In the genomic region with DNA sequence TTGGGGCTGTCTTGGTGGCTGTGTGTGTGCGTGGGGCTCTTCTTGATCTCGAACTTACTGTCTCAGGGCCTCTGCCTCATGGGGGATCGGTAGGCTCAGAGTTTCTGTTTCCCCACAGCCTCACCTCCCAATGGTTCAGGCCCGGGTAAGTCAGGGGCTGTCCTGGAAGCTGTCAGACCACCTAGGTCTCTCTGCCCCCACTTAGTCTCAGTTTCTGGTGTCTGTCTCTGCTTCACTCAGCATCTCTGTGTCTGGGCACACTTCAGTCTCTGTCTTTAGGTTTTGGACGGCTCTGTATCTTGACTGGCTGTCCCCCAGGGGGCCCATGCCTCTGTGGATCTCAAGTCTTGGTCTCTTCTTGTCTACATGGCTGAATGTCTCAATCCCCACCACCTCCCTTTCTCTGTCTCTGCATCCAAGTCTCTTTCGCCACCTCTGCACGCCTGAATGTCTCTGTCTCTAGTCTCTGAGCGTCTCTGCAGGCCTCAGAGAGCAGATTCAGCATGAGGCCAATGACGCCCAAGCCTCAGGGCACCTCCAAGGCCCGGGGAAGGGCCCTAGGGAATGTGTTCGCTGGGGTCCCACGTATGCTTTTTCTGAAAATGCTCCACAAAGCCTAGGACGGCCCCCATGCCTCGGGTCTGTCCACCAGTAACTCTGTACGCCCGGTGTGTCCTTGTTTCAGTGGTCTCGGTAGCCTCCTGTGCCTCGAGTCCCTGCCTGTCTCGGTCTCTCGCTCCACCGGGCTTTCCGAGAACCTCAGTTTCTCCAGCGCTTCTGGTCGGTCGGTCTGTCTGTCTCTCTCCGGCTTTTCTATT, we compare ENCODE assay signal across 8 cellular contexts. TPM values are rescaled to one million over a fixed set of nuclear protein-coding genes. Genes with fewer than 3 reads are reported as not detected.
DNase-seq lines count a peak whose midpoint lies in the region; ATAC-seq, FAIRE-seq and TF ChIP-seq lines count a peak whose summit lies in the region.

No MANE protein-coding gene starts in this region.

- H3K4me3 Mint-ChIP-seq in activated naive CD8-positive, alpha-beta T cell, result peak overlapping the region; percentile 93
- peak overlapping the region; percentile 92 to 97 (median 94) for H3K4me3 Mint-ChIP-seq in immature natural killer cell
- peak overlapping the region; percentile 87 for H3K4me3 Mint-ChIP-seq in stimulated activated naive CD8-positive, alpha-beta T cell treated with anti-CD3 and anti-CD28 coated beads, Interleukin-15, amount 100 ng/mL, for 72 hours

- H3K4me1 Mint-ChIP-seq in activated naive CD8-positive, alpha-beta T cell (ENCODE audit: low read depth), result peaks cover 44% of the 10 kb centered on the region
- peaks cover 77% of the 10 kb centered on the region in 2 donors for H3K4me1 Mint-ChIP-seq in immature natural killer cell
- H3K4me1 Mint-ChIP-seq in stimulated activated naive CD8-positive, alpha-beta T cell treated with anti-CD3 and anti-CD28 coated beads, Interleukin-15, amount 100 ng/mL, for 72 hours, result peaks cover 66% of the 10 kb centered on the region

- no peak for FAIRE-seq in RCC 7860 (lab: Jason Lieb, UNC)

- peak overlapping the region; percentile 59 for H3K4me3 ChIP-seq in BE2C (ENCODE audit: low read depth, low read length)

- no peaks in the 10 kb centered on the region for H3K9me3 Mint-ChIP-seq in activated naive CD8-positive, alpha-beta T cell (ENCODE audit: low read depth)
- H3K9me3 Mint-ChIP-seq in immature natural killer cell, result no peaks in the 10 kb centered on the region
- no peaks in the 10 kb centered on the region for H3K9me3 Mint-ChIP-seq in stimulated activated naive CD8-positive, alpha-beta T cell treated with anti-CD3 and anti-CD28 coated beads, Interleukin-15, amount 100 ng/mL, for 72 hours

- peak; percentile 15 for ATAC-seq in HG03342 (IDR thresholded peaks at IDR 0.05; ENCODE audit: unreplicated experiment)
- ATAC-seq in stimulated activated naive CD8-positive, alpha-beta T cell treated with anti-CD3 and anti-CD28 coated beads, Interleukin-15, amount 100 ng/mL, for 72 hours, result peak; percentile 47
- no peak for ATAC-seq in HG02610 (IDR thresholded peaks at IDR 0.05; ENCODE audit: unreplicated experiment)

- no peak for TF ChIP-seq CTCF in BE2C (IDR thresholded peaks at IDR 0.05; ENCODE audit: low read depth, low read length)

- DNase-seq in BE2C (no peak), immature natural killer cell (peak in 1 of 3 donors; percentile 41), NK-92 (lab: John Stamatoyannopoulos, UW; ENCODE audit: unreplicated experiment) (no peak), RCC 7860 (ENCODE audit: low spot score) (no peak)
- no peak for DNase-seq in stimulated activated naive CD8-positive, alpha-beta T cell treated with anti-CD3 and anti-CD28 coated beads, Interleukin-15, amount 100 ng/mL, for 72 hours

- no peaks in the 10 kb centered on the region for H3K27me3 ChIP-seq in BE2C

- H3K27me3 Mint-ChIP-seq in activated naive CD8-positive, alpha-beta T cell, result no peaks in the 10 kb centered on the region
- H3K27me3 Mint-ChIP-seq in immature natural killer cell (ENCODE audit: low read depth in 3 of 3), result peaks cover 1 to 5% (median 2%) of the 10 kb centered on the region in 3 donors
- H3K27me3 Mint-ChIP-seq in stimulated activated naive CD8-positive, alpha-beta T cell treated with anti-CD3 and anti-CD28 coated beads, Interleukin-15, amount 100 ng/mL, for 72 hours, result no peaks in the 10 kb centered on the region

- H3K36me3 Mint-ChIP-seq in activated naive CD8-positive, alpha-beta T cell, result peaks cover 2% of the 10 kb centered on the region
- H3K36me3 Mint-ChIP-seq in immature natural killer cell, result peaks cover 0 to 3% (median 0%) of the 10 kb centered on the region in 3 donors

- H3K36me3 ChIP-seq in BE2C, result no peaks in the 10 kb centered on the region

- H3K4me1 ChIP-seq in BE2C, result peaks cover 5% of the 10 kb centered on the region

- H3K27ac Mint-ChIP-seq in activated naive CD8-positive, alpha-beta T cell, result peak overlapping the region; percentile 86
- peak overlapping the region; percentile 85 to 96 (median 94) for H3K27ac Mint-ChIP-seq in immature natural killer cell
- peak overlapping the region; percentile 91 to 96 for H3K27ac Mint-ChIP-seq in stimulated activated naive CD8-positive, alpha-beta T cell treated with anti-CD3 and anti-CD28 coated beads, Interleukin-15, amount 100 ng/mL, for 72 hours

- H3K9me3 ChIP-seq in BE2C, result no peaks in the 10 kb centered on the region

RNA-seq across cellular contexts. Expression of a gene that starts 0.8 kb away (rescaled TPM):
- 40.6 TPM for polyA plus RNA-seq in BE2C (2012; ENCODE audit: insufficient read depth, insufficient read length, low read depth)
- polyA plus RNA-seq in immature natural killer cell, result 100 to 1,000 TPM in 1 of 3 donors, 10 to 100 TPM in 2; 36.8 to 121 (median 74.1) TPM

RNA-seq across cellular contexts. Expression of a gene that starts 8.0 kb away (rescaled TPM):
- 27.7 TPM for polyA plus RNA-seq in BE2C (2012; ENCODE audit: insufficient read depth, insufficient read length, low read depth)
- 10 to 100 TPM; 22.6 to 32.7 (median 30.4) TPM for polyA plus RNA-seq in immature natural killer cell

RNA-seq across cellular contexts. Expression of a gene that starts 14.7 kb away (rescaled TPM):
- 74.2 TPM for polyA plus RNA-seq in BE2C (2012; ENCODE audit: insufficient read depth, insufficient read length, low read depth)
- polyA plus RNA-seq in immature natural killer cell, result 10 to 100 TPM; 62.3 to 81.7 (median 70.9) TPM

RNA-seq across cellular contexts. Expression of a gene that starts 42.1 kb away (rescaled TPM):
- polyA plus RNA-seq in BE2C (2012; ENCODE audit: insufficient read depth, insufficient read length, low read depth), result 0.91 TPM
- under 1 TPM in 2 of 3 donors, not detected in 1; 0.14 to 0.43 TPM for polyA plus RNA-seq in immature natural killer cell

RNA-seq across cellular contexts. Expression of a gene that starts 57.6 kb away (rescaled TPM):
- 4.5 TPM for polyA plus RNA-seq in BE2C (2012; ENCODE audit: insufficient read depth, insufficient read length, low read depth)
- polyA plus RNA-seq in immature natural killer cell, result 10 to 100 TPM; 11.1 to 28.0 (median 13.6) TPM
